ENCODE assay signal across 10 cellular contexts in genomic region chr1:246012271-246012854, GRCh38.
DNase-seq lines count a peak whose midpoint lies in the region; ATAC-seq and TF ChIP-seq lines count a peak whose summit lies in the region.
"Had no signal": no experiment of that assay in that cellular context is flagged by ENCODE, and none has a peak within 500 bp of the region (broad histone marks: within the 10 kb centered on the region; RNA-seq: fewer than 3 reads in every experiment).

No MANE protein-coding gene starts in this region.

- H3K27ac ChIP-seq in KMS-11 (no peak overlapping the region), fibroblast of lung (ENCODE audit: insufficient read depth, low read length) (no peak overlapping the region)
- H3K27ac ChIP-seq: parathyroid adenoma had no signal

- H3K4me1 ChIP-seq in KMS-11 (ENCODE audit: low read depth, poor library complexity, severe bottlenecking) (no peaks in the 10 kb centered on the region), fibroblast of lung (ENCODE audit: control insufficient read depth, extremely low read depth, insufficient read depth, low read length) (no peaks in the 10 kb centered on the region)
- H3K4me1 ChIP-seq: parathyroid adenoma had no signal

- H3K79me2 ChIP-seq in KMS-11 (ENCODE audit: insufficient read depth, low read depth) (no peaks in the 10 kb centered on the region), fibroblast of lung (ENCODE audit: control insufficient read depth, insufficient read depth, low read length) (no peaks in the 10 kb centered on the region)
- H3K79me2 ChIP-seq: parathyroid adenoma had no signal

- H2AFZ ChIP-seq in KMS-11 (ENCODE audit: low read depth): no peak overlapping the region
- H2AFZ ChIP-seq in fibroblast of lung (ENCODE audit: low read length): no peak overlapping the region
- H2AFZ ChIP-seq: parathyroid adenoma had no signal

- DNase-seq in GM03348 (ENCODE audit: low spot score) (peak; percentile 42), RPMI7951 (ENCODE audit: low read depth) (peak; percentile 39), fibroblast of lung (ENCODE audit: low read depth in 2 of 2) (peak; percentile 37 to 65), pulmonary artery endothelial cell (ENCODE audit: low read depth, low spot score) (peak; percentile 7)
- DNase-seq in stimulated activated CD4-positive, alpha-beta T cell treated with anti-CD3 and anti-CD28 coated beads, Interleukin-2, amount 100 ng/mL, for 48 hours: no peak
- DNase-seq: activated B cell treated with CpG ODN at 0.5 μM for 24 hours had no signal

- H3K9ac ChIP-seq in KMS-11: no peak overlapping the region
- H3K9ac ChIP-seq in fibroblast of lung (ENCODE audit: insufficient read depth, low read length): no peak overlapping the region
- H3K9ac ChIP-seq: parathyroid adenoma had no signal

- no peak overlapping the region for H3K4me2 ChIP-seq in KMS-11
- no peak overlapping the region for H3K4me2 ChIP-seq in fibroblast of lung (ENCODE audit: extremely low read depth, insufficient read depth, low read length)

- H4K20me1 ChIP-seq in KMS-11 (ENCODE audit: insufficient read depth) (no peaks in the 10 kb centered on the region), fibroblast of lung (ENCODE audit: control insufficient read depth, extremely low read depth, insufficient read depth, low read length) (no peaks in the 10 kb centered on the region)

- TF ChIP-seq CTCF in KMS-11 (conservative IDR thresholded peaks at IDR 0.05; ENCODE audit: low read depth, low read length) (peak; percentile 42), fibroblast of lung (conservative IDR thresholded peaks at IDR 0.05 in 1 of 2, IDR thresholded peaks at IDR 0.05 in 1 of 2; ENCODE audit: low read depth in 1 of 2, low read length in 2 of 2) (peak; percentile 52 to 69)

- H3K9me3 ChIP-seq in fibroblast of lung (ENCODE audit: control insufficient read depth, insufficient read depth, low read depth, low read length): no peaks in the 10 kb centered on the region

- no peaks in the 10 kb centered on the region for H3K36me3 ChIP-seq in KMS-11 (ENCODE audit: insufficient read depth)
- H3K36me3 ChIP-seq in fibroblast of lung (ENCODE audit: control insufficient read depth, insufficient read depth, low read length): no peaks in the 10 kb centered on the region

- ATAC-seq in GM18517 (IDR thresholded peaks at IDR 0.05; ENCODE audit: unreplicated experiment): no peak
- no peak for ATAC-seq in HG02610 (IDR thresholded peaks at IDR 0.05; ENCODE audit: unreplicated experiment)

- H3K4me3 ChIP-seq in KMS-11 (IDR thresholded peaks at IDR 0.05; ENCODE audit: insufficient read depth, low read depth, low read length): no peak overlapping the region
- no peak overlapping the region for H3K4me3 ChIP-seq in fibroblast of lung (replicated peaks in 1 of 4; ENCODE audit: control extremely low read depth in 1 of 4, insufficient read depth in 1 of 4, low read depth in 3 of 4, low read length in 4 of 4)

- no peaks in the 10 kb centered on the region for H3K27me3 ChIP-seq in KMS-11 (ENCODE audit: insufficient read depth, low read depth)
- no peaks in the 10 kb centered on the region for H3K27me3 ChIP-seq in fibroblast of lung (ENCODE audit: control insufficient read depth, insufficient read depth, low read length)

Comparison
In these comparisons a context has a peak if more than half of its experiments do, and no peak if none do; other contexts are left out.
1. DNase-seq: peak in GM03348 (single experiment), RPMI7951 (single experiment), fibroblast of lung (2 of 2) and pulmonary artery endothelial cell (single experiment); none in stimulated activated CD4-positive, alpha-beta T cell treated with anti-CD3 and anti-CD28 coated beads, Interleukin-2, amount 100 ng/mL, for 48 hours (0 of 2).